Comparison of ENCODE assay signal across 18 cellular contexts in genomic region chr15:43868412-43868811, GRCh38.
"Had no signal": no experiment of that assay in that cellular context is flagged by ENCODE, and none has a peak within 500 bp of the region (broad histone marks: within the 10 kb centered on the region; RNA-seq: fewer than 3 reads in every experiment).

No MANE protein-coding gene starts in this region.

- H3K4me3 ChIP-seq: ascending aorta, breast epithelium, hepatocyte, pancreas, sigmoid colon, stomach, thoracic aorta, upper lobe of right lung had no signal

- H3K27ac ChIP-seq: ascending aorta, breast epithelium, hepatocyte, pancreas, sigmoid colon, stomach, thoracic aorta, upper lobe of right lung had no signal

- ATAC-seq: activated CD8-positive, alpha-beta memory T cell treated with anti-CD3 and anti-CD28 coated beads, Interleukin-2, amount 10 ng/mL, durations not matched to agents 7 days and 5 days; left lobe of liver; pancreas; upper lobe of right lung had no signal

- H3K79me2 ChIP-seq: hepatocyte had no signal

- H3K36me3 ChIP-seq: breast epithelium, pancreas, thoracic aorta had no signal

- H2AFZ ChIP-seq: hepatocyte had no signal

- DNase-seq: activated CD4-positive, alpha-beta T cell treated with anti-CD3 and anti-CD28 coated beads, Interleukin-2, amount 50 U/mL, for 48 hours; activated CD4-positive, CD25-positive, alpha-beta regulatory T cell treated with anti-CD3 and anti-CD28 coated beads, Interleukin-2, amount 50 U/mL, for 72 hours; activated CD8-positive, alpha-beta memory T cell treated with anti-CD3 and anti-CD28 coated beads, Interleukin-2, amount 10 ng/mL, durations not matched to agents 7 days and 5 days; activated naive CD4-positive, alpha-beta T cell treated with anti-CD3 and anti-CD28 coated beads, Interleukin-2, amount 10 ng/mL, durations not matched to agents 7 days and 5 days; activated T-cell treated with anti-CD3 and anti-CD28 coated beads, Interleukin-2, amount 50 U/mL, for 1 hour; midbrain; pancreas; sigmoid colon; stimulated activated CD4-positive, alpha-beta T cell treated with anti-CD3 and anti-CD28 coated beads, Interleukin-1b, Interleukin-23, amount 100 ng/mL, for 48 hours; stomach; T-helper 9 cell; upper lobe of right lung had no signal

- H3K9me3 ChIP-seq: ascending aorta, breast epithelium, pancreas, sigmoid colon, stomach, thoracic aorta, upper lobe of right lung had no signal

- H3K4me1 ChIP-seq: ascending aorta, breast epithelium, pancreas, stomach, upper lobe of right lung had no signal

- H3K27me3 ChIP-seq: ascending aorta, breast epithelium, hepatocyte, pancreas, sigmoid colon, stomach, upper lobe of right lung had no signal

- FAIRE-seq: keratinocyte, pancreas had no signal

- H3K4me2 ChIP-seq: hepatocyte had no signal
